8 cellular contexts compared by ENCODE assay signal in the genomic region with DNA sequence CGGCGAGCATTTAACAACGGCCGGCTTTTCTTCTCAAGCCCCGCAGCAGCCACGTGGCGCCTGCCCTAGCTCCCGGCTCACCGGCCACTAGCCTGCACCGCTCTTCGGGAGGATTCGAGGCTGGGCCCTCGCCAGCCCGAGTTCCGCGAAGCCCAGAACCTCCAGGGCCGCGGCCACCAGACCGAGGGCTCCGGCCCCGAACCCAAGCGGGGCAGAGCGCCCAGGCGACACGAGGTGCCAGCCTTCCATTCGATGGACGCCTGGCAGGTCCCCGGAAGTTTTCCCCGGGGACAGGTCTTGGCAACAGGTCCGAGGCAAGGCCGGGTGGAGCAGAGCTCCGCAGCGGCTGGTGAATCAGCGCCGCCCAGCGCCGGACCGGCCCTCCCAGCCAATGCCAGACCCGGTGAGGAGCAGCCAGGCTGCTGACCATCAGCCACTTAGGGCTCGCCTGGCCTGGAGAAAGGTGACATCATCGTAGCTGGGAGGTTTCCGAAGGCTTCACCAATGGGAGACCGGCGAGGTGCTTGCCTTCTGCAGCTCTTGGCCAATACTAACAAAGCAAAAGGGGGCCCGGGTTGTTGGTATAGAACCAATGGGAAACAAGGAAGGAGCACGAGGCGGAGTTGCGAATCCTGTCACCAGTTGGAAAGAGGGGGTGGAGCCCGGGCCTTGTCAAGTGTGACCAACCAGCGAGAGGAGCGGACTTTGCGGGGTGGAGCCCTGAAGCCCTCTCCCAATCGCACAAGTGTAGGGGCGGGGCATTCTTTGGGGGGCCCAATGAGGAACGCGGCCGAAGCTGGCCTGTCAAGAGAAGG. TPM values are rescaled to one million over a fixed set of nuclear protein-coding genes. Genes with fewer than 3 reads are reported as not detected.
DNase-seq lines count a peak whose midpoint lies in the region; ATAC-seq and TF ChIP-seq lines count a peak whose summit lies in the region.

No MANE protein-coding gene starts in this region.

- no peaks in the 10 kb centered on the region; the same call in 1 of the 2 replicates for H3K9me3 ChIP-seq in AG04450 (ENCODE audit: control insufficient read depth, insufficient read depth, low read length)
- no peaks in the 10 kb centered on the region for H3K9me3 ChIP-seq in smooth muscle cell (replicated peaks; ENCODE audit: low read depth)

- H3K27ac ChIP-seq in AG04450 (ENCODE audit: low read depth, low read length): peak overlapping the region; percentile 95
- H3K27ac ChIP-seq in smooth muscle cell (ENCODE audit: low read depth): peak overlapping the region; percentile 95

- H2AFZ ChIP-seq in smooth muscle cell (ENCODE audit: low read depth): peak overlapping the region; percentile 20

- H3K27me3 ChIP-seq in AG04450 (ENCODE audit: control insufficient read depth, insufficient read depth, low read length): no peaks in the 10 kb centered on the region
- no peaks in the 10 kb centered on the region for H3K27me3 ChIP-seq in smooth muscle cell (ENCODE audit: low read depth)

- no peaks in the 10 kb centered on the region for H3K36me3 ChIP-seq in smooth muscle cell (ENCODE audit: low read depth)

- under 1% methylated on average over 56 of the region's 57 CpGs for WGBS in smooth muscle cell (ENCODE audit: low lambda C conversion rate)

- CTCF ChIA-PET in AG04450 (lab: Charles Lee): interaction anchor here (0.6 to 4.2 kb wide), 10 partner anchors 20 to 229 kb away, joined by 3 to 114 read pairs (median 5); no protein-coding TSS in a partner anchor

- DNase-seq in AG04450 (ENCODE audit: low read depth, low spot score) (peak; percentile 100), NCI-H2196 treated with DMSO at 0.1 percent for 48 hours (lab: John Stamatoyannopoulos, UW; ENCODE audit: unreplicated experiment) (peak; percentile 96), cardiac fibroblast (ENCODE audit: low read depth in 2 of 2) (peak; percentile 100), iPS-NIHi7 (ENCODE audit: extremely low spot score) (peak; percentile 99), smooth muscle cell (lab: John Stamatoyannopoulos, UW; ENCODE audit: unreplicated experiment) (peak; percentile 97)

- POLR2A ChIA-PET in AG04450 (lab: Yijun Ruan, JAX): interaction anchor here (0.5 to 2.6 kb wide), 34 partner anchors 8 to 1417 kb away, joined by 3 to 27 read pairs (median 4); a partner anchor contains a TSS

- ATAC-seq in GM18870 (IDR thresholded peaks at IDR 0.05; ENCODE audit: unreplicated experiment) (peak; percentile 92), HG03135 (IDR thresholded peaks at IDR 0.05; ENCODE audit: unreplicated experiment) (peak; percentile 88)

- peaks cover 11% of the 10 kb centered on the region for H3F3A ChIP-seq in smooth muscle cell (ENCODE audit: low read depth)

- no peaks in the 10 kb centered on the region for H4K20me1 ChIP-seq in smooth muscle cell (ENCODE audit: low read depth)

- no peak; the same call in 1 of the 2 replicates for TF ChIP-seq CTCF in AG04450 (IDR thresholded peaks at IDR 0.05; ENCODE audit: low read depth, low read length)
- TF ChIP-seq CTCF in WI38 (IDR thresholded peaks at IDR 0.05; ENCODE audit: low read depth, low read length): no peak
- no peak for TF ChIP-seq CTCF in cardiac fibroblast (IDR thresholded peaks at IDR 0.05; ENCODE audit: low read depth, low read length)
- no peak for TF ChIP-seq CTCF in smooth muscle cell (IDR thresholded peaks at IDR 0.05; ENCODE audit: borderline replicate concordance, insufficient read depth, poor library complexity, severe bottlenecking)

- peaks cover 14% of the 10 kb centered on the region for H3K4me1 ChIP-seq in smooth muscle cell (ENCODE audit: low read depth)

- peaks cover 21% of the 10 kb centered on the region for H3K79me2 ChIP-seq in smooth muscle cell (ENCODE audit: low read depth)

- H3K9ac ChIP-seq in smooth muscle cell (ENCODE audit: low read depth): peak overlapping the region; percentile 95

- H3K4me3 ChIP-seq in AG04450 (ENCODE audit: low read depth, low read length) (peak overlapping the region; percentile 78), WI38 (ENCODE audit: low read depth, low read length) (peak overlapping the region; percentile 86), cardiac fibroblast (replicated peaks in 1 of 2; ENCODE audit: low read depth in 2 of 2, low read length in 2 of 2) (peak overlapping the region; percentile 77 to 92), smooth muscle cell (peak overlapping the region; percentile 97)

- H3K4me2 ChIP-seq in smooth muscle cell: peak overlapping the region; percentile 100

RNA-seq across cellular contexts. Expression of a gene that starts 0.5 kb away (rescaled TPM):
- polyA plus RNA-seq in AG04450 (2011; rRNA removed) (7.8 and 9.8 TPM in 2 replicates), smooth muscle cell (10.2 and 10.9 TPM in 2 replicates)
- 6.3 and 11.7 TPM in 2 replicates for polyA minus RNA-seq in AG04450 (2011; rRNA and poly(A)+ RNA removed)
- total RNA-seq in smooth muscle cell: 7.9 and 10.0 TPM in 2 replicates

RNA-seq across cellular contexts. Expression of a gene that starts 20.7 kb away (rescaled TPM):
- 38.1 and 57.8 TPM in 2 replicates for polyA plus RNA-seq in AG04450 (2011; rRNA removed)
- 10.6 and 14.8 TPM in 2 replicates for polyA minus RNA-seq in AG04450 (2011; rRNA and poly(A)+ RNA removed)
- 82.7 and 97.8 TPM in 2 replicates for total RNA-seq in smooth muscle cell
- 67.9 and 81.8 TPM in 2 replicates for polyA plus RNA-seq in smooth muscle cell

RNA-seq across cellular contexts. Expression of a gene that starts 47.0 kb away (rescaled TPM):
- 0.06 and 0.11 TPM in 2 replicates for polyA plus RNA-seq in AG04450 (2011; rRNA removed)
- 0.13 TPM in 1 of 2 replicates, not detected in the other for polyA minus RNA-seq in AG04450 (2011; rRNA and poly(A)+ RNA removed)
- total RNA-seq in smooth muscle cell: 4.3 and 4.4 TPM in 2 replicates
- 0.80 and 1.6 TPM in 2 replicates for polyA plus RNA-seq in smooth muscle cell

Comparison
In these comparisons a context has a peak if more than half of its experiments do, and no peak if none do; other contexts are left out.
1. Peak in every context shown above with its lines: DNase-seq, ATAC-seq, H3K4me3 ChIP-seq and H3K27ac ChIP-seq.